ENCODE assay signal across 1 cellular context in genomic region chr12:123431951-123432886, GRCh38.
TF ChIP-seq lines count a peak whose summit lies in the region.

No MANE protein-coding gene starts in this region.

TF ChIP-seq in SK-N-SH treated with all-trans-retinoic acid at 6 μM for 48 hours, 23 proteins besides CTCF, POLR2A, EP300 and RAD21 (continued from another document):
- TF ChIP-seq ZNF8 (CRISPR knock-in tag; IDR thresholded peaks at IDR 0.05) (no peak), CSDC2 (CRISPR knock-in tag; IDR thresholded peaks at IDR 0.05) (no peak)
